ENCODE assay signal across 20 cellular contexts in the genomic region with DNA sequence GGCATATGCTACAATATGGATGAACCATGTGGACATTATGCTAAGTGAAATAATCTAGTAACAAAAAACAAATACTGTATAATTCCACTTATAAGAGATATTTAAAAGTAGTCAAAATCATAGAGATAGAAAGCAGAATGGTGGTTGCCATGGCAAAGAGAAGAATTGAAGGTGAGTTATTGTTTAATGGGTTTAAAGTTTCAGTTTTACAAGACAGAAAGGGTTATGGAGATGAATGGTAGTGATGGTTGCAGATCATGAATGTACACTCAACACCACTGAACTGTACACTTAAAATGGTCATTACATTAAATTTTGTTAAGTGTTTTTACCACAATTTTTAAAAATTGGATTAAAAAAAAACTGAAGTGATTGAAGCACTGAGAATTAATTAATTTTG.
DNase-seq lines count a peak whose midpoint lies in the region; ATAC-seq, FAIRE-seq and TF ChIP-seq lines count a peak whose summit lies in the region.
"Had no signal": no experiment of that assay in that cellular context is flagged by ENCODE, and none has a peak within 500 bp of the region (broad histone marks: within the 10 kb centered on the region; RNA-seq: fewer than 3 reads in every experiment).

No MANE protein-coding gene starts in this region.

- TF ChIP-seq RAD21 in GM12878 (IDR thresholded peaks at IDR 0.05; ENCODE audit: insufficient read depth, low read depth, low read length), result no peak

- H4K20me1 ChIP-seq in GM12878 (ENCODE audit: control insufficient read depth, insufficient read depth), result no peaks in the 10 kb centered on the region

- no peak overlapping the region for H3K4me2 ChIP-seq in GM12878 (ENCODE audit: control insufficient read depth, insufficient read depth)
- H3K4me2 ChIP-seq: A549 had no signal

- ATAC-seq in GM18861 (IDR thresholded peaks at IDR 0.05; ENCODE audit: unreplicated experiment) (peak; percentile 60), HG02759 (IDR thresholded peaks at IDR 0.05; ENCODE audit: unreplicated experiment) (peak; percentile 56), GM12878 (peak; percentile 34; the same call in 1 of the 3 replicates), HG03520 (IDR thresholded peaks at IDR 0.05; ENCODE audit: unreplicated experiment) (no peak), HG02852 (IDR thresholded peaks at IDR 0.05; ENCODE audit: unreplicated experiment) (no peak)
- ATAC-seq: A549 had no signal

- FAIRE-seq in GM18507 (lab: Jason Lieb, UNC) (peak; percentile 21), GM12878 (lab: Jason Lieb, UNC) (no peak)
- FAIRE-seq: A549, G401.6, H54 had no signal

- H2AFZ ChIP-seq in GM12878 (ENCODE audit: control insufficient read depth, low read depth, low read length), result no peak overlapping the region

- no peaks in the 10 kb centered on the region for H3K4me1 ChIP-seq in GM12878 (ENCODE audit: control insufficient read depth, insufficient read depth, low read length)
- H3K4me1 ChIP-seq: A549, Caco-2 had no signal

- TF ChIP-seq CTCF in GM12878 (IDR thresholded peaks at IDR 0.05 in 2 of 3, conservative IDR thresholded peaks at IDR 0.05 in 1 of 3; ENCODE audit: control insufficient read depth in 2 of 3, extremely low read depth in 1 of 3, insufficient read depth in 1 of 3, low read depth in 3 of 3, low read length in 3 of 3), result no peak

- H3K9ac ChIP-seq in GM12878 (ENCODE audit: control insufficient read depth, insufficient read depth, low read length), result no peak overlapping the region

- no peak overlapping the region for H3K27ac ChIP-seq in GM12878 (ENCODE audit: control insufficient read depth, insufficient read depth)
- H3K27ac ChIP-seq: A549 had no signal

- no peaks in the 10 kb centered on the region for H3K36me3 ChIP-seq in GM12878 (ENCODE audit: control insufficient read depth in 2 of 2, insufficient read depth in 2 of 2, low read length in 1 of 2)
- H3K36me3 ChIP-seq: HAP-1 had no signal

- CTCF ChIA-PET in GM12878 (lab: Yijun Ruan, JAX), result no interaction called here

- no peaks in the 10 kb centered on the region for H3K79me2 ChIP-seq in GM12878 (ENCODE audit: control insufficient read depth, insufficient read depth, low read length)

- no TSS peak for BruUV-seq in GM12878 (replicated peaks; lab: Mats Ljungman, UMichigan)

- intact Hi-C loops in GM12878 (cut with micrococcal nuclease; ENCODE audit: unreplicated experiment), result no loop called here

- POLR2A ChIA-PET in GM12878 (lab: Charles Lee), result no interaction called here

- RAD21 ChIA-PET in GM12878 (lab: Charles Lee; ENCODE audit: unreplicated experiment), result no interaction called here

- H3K27me3 ChIP-seq in GM12878 (replicated peaks in 1 of 2; ENCODE audit: control insufficient read depth in 2 of 2, insufficient read depth in 2 of 2, low read length in 1 of 2), result no peaks in the 10 kb centered on the region

- TF ChIP-seq POLR2A in GM12878 (IDR thresholded peaks at IDR 0.05; ENCODE audit: low read depth, low read length), result no peak

- in situ Hi-C loops in GM12878 (cut with MboI), result no loop called here

- H3K4me3 ChIP-seq in GM12878, result no peak overlapping the region
- H3K4me3 ChIP-seq: A549, HAP-1 had no signal

- SMC1A ChIA-PET in GM12878 (lab: Charles Lee; ENCODE audit: uncharacterized antibody, unreplicated experiment), result no interaction called here

- H3K9me3 ChIP-seq in GM12878 (replicated peaks; ENCODE audit: control insufficient read depth, insufficient read depth, low read length), result no peaks in the 10 kb centered on the region
- H3K9me3 ChIP-seq: A549, Caco-2, HAP-1 had no signal

- DNase-seq in GM18507 (ENCODE audit: extremely low spot score, insufficient read length, low read depth) (no peak), GM12878 (ENCODE audit: low read depth, low spot score) (no peak), COLO668 (lab: John Stamatoyannopoulos, UW; ENCODE audit: unreplicated experiment) (no peak)
- DNase-seq: 8988T; ACHN; C1 segment of cervical spinal cord; Caco-2; CD4-positive, alpha-beta memory T cell; DMS153; DND-41; GOT3; HFFc6 had no signal

- no peak for TF ChIP-seq EP300 in GM12878 (IDR thresholded peaks at IDR 0.05; ENCODE audit: borderline replicate concordance in 1 of 2, control insufficient read depth in 1 of 2, low read depth in 2 of 2, low read length in 2 of 2)

TF ChIP-seq in GM12878, 131 proteins besides CTCF, POLR2A, EP300 and RAD21:
- TF ChIP-seq CHD1 (IDR thresholded peaks at IDR 0.05; ENCODE audit: low read depth, low read length) (no peak), PKNOX1 (IDR thresholded peaks at IDR 0.05) (0 out of 2 replicates have a peak, but pooled peaks have one; percentile 10), ZBED1 (IDR thresholded peaks at IDR 0.05; ENCODE audit: borderline replicate concordance) (no peak)

Comparison
In these comparisons a context has a peak if more than half of its experiments do, and no peak if none do; other contexts are left out.
1. ATAC-seq: peak in GM18861 (single experiment), HG02759 (single experiment) and GM12878 (single experiment); none in HG03520 (single experiment) and HG02852 (single experiment).